In the genomic region with DNA sequence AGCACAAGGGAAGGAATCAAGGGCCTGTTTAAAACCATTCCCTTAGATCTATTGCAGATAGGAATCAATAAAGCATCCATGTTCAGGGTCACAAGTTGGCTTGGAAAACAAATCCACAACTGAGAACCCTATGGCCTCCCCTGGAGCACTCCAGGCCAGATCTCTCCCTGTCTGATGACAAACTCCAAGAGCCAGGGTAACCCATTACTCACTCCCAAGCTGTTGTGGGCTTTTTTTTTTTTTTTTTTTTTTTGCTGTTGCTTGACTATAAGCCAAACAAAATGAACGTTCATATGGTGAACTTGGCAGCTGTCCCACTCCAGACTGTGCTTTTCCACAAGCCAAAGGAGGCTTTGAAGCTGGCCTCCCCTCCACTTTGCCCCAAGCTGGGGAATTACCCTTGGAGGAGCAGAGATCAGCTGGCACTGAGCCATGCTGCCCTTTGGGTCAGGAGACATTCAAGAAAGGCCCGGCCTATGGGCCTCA, we compare ENCODE assay signal across 1 cellular context.
TF ChIP-seq lines count a peak whose summit lies in the region.

No MANE protein-coding gene starts in this region.

TF ChIP-seq in GM23338, 12 proteins besides CTCF, POLR2A, EP300 and RAD21:
- TF ChIP-seq, protein P1, sequence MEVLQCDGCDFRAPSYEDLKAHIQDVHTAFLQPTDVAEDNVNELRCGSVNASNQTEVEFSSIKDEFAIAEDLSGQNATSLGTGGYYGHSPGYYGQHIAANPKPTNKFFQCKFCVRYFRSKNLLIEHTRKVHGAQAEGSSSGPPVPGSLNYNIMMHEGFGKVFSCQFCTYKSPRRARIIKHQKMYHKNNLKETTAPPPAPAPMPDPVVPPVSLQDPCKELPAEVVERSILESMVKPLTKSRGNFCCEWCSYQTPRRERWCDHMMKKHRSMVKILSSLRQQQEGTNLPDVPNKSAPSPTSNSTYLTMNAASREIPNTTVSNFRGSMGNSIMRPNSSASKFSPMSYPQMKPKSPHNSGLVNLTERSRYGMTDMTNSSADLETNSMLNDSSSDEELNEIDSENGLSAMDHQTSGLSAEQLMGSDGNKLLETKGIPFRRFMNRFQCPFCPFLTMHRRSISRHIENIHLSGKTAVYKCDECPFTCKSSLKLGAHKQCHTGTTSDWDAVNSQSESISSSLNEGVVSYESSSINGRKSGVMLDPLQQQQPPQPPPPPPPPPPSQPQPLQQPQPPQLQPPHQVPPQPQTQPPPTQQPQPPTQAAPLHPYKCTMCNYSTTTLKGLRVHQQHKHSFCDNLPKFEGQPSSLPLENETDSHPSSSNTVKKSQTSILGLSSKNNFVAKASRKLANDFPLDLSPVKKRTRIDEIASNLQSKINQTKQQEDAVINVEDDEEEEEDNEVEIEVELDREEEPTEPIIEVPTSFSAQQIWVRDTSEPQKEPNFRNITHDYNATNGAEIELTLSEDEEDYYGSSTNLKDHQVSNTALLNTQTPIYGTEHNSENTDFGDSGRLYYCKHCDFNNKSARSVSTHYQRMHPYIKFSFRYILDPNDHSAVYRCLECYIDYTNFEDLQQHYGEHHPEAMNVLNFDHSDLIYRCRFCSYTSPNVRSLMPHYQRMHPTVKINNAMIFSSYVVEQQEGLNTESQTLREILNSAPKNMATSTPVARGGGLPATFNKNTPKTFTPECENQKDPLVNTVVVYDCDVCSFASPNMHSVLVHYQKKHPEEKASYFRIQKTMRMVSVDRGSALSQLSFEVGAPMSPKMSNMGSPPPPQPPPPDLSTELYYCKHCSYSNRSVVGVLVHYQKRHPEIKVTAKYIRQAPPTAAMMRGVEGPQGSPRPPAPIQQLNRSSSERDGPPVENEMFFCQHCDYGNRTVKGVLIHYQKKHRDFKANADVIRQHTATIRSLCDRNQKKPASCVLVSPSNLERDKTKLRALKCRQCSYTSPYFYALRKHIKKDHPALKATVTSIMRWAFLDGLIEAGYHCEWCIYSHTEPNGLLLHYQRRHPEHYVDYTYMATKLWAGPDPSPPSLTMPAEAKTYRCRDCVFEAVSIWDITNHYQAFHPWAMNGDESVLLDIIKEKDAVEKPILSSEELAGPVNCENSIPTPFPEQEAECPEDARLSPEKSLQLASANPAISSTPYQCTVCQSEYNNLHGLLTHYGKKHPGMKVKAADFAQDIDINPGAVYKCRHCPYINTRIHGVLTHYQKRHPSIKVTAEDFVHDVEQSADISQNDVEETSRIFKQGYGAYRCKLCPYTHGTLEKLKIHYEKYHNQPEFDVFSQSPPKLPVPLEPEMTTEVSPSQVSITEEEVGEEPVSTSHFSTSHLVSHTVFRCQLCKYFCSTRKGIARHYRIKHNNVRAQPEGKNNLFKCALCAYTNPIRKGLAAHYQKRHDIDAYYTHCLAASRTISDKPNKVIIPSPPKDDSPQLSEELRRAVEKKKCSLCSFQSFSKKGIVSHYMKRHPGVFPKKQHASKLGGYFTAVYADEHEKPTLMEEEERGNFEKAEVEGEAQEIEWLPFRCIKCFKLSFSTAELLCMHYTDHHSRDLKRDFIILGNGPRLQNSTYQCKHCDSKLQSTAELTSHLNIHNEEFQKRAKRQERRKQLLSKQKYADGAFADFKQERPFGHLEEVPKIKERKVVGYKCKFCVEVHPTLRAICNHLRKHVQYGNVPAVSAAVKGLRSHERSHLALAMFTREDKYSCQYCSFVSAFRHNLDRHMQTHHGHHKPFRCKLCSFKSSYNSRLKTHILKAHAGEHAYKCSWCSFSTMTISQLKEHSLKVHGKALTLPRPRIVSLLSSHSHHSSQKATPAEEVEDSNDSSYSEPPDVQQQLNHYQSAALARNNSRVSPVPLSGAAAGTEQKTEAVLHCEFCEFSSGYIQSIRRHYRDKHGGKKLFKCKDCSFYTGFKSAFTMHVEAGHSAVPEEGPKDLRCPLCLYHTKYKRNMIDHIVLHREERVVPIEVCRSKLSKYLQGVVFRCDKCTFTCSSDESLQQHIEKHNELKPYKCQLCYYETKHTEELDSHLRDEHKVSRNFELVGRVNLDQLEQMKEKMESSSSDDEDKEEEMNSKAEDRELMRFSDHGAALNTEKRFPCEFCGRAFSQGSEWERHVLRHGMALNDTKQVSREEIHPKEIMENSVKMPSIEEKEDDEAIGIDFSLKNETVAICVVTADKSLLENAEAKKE (CRISPR knock-in tag; IDR thresholded peaks at IDR 0.05) = no peak
- TF ChIP-seq POLR2AphosphoS5 (IDR thresholded peaks at IDR 0.05; ENCODE audit: low read depth) = no peak
- TF ChIP-seq, protein P2, sequence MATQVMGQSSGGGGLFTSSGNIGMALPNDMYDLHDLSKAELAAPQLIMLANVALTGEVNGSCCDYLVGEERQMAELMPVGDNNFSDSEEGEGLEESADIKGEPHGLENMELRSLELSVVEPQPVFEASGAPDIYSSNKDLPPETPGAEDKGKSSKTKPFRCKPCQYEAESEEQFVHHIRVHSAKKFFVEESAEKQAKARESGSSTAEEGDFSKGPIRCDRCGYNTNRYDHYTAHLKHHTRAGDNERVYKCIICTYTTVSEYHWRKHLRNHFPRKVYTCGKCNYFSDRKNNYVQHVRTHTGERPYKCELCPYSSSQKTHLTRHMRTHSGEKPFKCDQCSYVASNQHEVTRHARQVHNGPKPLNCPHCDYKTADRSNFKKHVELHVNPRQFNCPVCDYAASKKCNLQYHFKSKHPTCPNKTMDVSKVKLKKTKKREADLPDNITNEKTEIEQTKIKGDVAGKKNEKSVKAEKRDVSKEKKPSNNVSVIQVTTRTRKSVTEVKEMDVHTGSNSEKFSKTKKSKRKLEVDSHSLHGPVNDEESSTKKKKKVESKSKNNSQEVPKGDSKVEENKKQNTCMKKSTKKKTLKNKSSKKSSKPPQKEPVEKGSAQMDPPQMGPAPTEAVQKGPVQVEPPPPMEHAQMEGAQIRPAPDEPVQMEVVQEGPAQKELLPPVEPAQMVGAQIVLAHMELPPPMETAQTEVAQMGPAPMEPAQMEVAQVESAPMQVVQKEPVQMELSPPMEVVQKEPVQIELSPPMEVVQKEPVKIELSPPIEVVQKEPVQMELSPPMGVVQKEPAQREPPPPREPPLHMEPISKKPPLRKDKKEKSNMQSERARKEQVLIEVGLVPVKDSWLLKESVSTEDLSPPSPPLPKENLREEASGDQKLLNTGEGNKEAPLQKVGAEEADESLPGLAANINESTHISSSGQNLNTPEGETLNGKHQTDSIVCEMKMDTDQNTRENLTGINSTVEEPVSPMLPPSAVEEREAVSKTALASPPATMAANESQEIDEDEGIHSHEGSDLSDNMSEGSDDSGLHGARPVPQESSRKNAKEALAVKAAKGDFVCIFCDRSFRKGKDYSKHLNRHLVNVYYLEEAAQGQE (IDR thresholded peaks at IDR 0.05; ENCODE audit: unreplicated experiment) = no peak
